1 cellular context compared by ENCODE assay signal in genomic region chr15:96273317-96274086, GRCh38.
A peak's percentile ranks its signal among the peaks of the same experiment; 100 is the strongest.
TF ChIP-seq lines count a peak whose summit lies in the region.

No MANE protein-coding gene starts in this region.

TF ChIP-seq in IMR-90, 13 proteins besides CTCF, POLR2A, EP300 and RAD21 (continued from another document):
- peak; percentile 25; the same call in 1 of the 2 replicates for TF ChIP-seq USF2 (IDR thresholded peaks at IDR 0.05; ENCODE audit: low read depth, low read length)
- no peak for TF ChIP-seq MAZ (IDR thresholded peaks at IDR 0.05; ENCODE audit: borderline replicate concordance, low read depth, low read length)
- TF ChIP-seq MAFK (IDR thresholded peaks at IDR 0.05; ENCODE audit: low read depth, low read length) = peak; percentile 41; the same call in 1 of the 2 replicates
- peak; percentile 91 for TF ChIP-seq BHLHE40 (IDR thresholded peaks at IDR 0.05; ENCODE audit: low read depth, low read length)
- peak; percentile 95 for TF ChIP-seq FOS (IDR thresholded peaks at IDR 0.05; ENCODE audit: low read depth, low read length)
- TF ChIP-seq SMC3 (IDR thresholded peaks at IDR 0.05; ENCODE audit: low read depth, low read length) = peak; percentile 21; the same call in 1 of the 2 replicates
- no peak for TF ChIP-seq ELK1 (IDR thresholded peaks at IDR 0.05; ENCODE audit: borderline replicate concordance, low read depth, low read length)
